ENCODE assay signal across 1 cellular context in the genomic region with DNA sequence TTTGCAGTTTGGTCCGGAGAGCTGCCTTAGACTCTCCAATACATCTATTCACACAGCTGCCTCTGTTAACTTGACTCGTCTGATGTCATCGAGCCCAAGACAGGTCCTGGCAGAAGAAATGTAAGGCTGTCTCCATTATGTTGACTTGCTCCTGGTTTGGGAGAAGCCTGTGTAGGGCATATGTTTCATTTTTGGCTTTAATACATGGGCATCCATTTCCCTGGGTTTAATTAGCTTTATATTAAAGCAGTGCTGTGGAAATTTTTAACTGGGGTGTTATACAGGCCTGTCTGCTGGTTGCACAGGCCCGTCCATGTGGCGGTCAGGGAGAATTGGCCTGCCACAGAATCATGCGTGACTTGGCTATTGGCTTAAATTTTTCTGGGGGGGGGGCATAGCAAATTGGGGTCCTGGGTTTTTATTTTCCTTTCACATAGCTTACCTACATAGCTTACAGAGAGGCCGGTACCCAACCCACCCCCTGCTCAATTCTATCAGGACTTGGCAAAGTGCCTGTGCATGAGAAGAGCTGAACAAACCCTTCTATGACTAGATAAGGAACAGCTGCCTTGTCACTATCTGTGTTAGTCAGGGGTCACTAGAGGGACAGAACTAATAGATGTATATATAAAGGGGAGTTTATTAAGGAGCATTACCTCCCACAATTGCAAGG.
A peak's percentile ranks its signal among the peaks of the same experiment; 100 is the strongest.
TF ChIP-seq lines count a peak whose summit lies in the region.

No MANE protein-coding gene starts in this region.

TF ChIP-seq in K562, 482 proteins besides CTCF, POLR2A, EP300 and RAD21 (continued from another document and continues in another):
- TF ChIP-seq, protein P1, sequence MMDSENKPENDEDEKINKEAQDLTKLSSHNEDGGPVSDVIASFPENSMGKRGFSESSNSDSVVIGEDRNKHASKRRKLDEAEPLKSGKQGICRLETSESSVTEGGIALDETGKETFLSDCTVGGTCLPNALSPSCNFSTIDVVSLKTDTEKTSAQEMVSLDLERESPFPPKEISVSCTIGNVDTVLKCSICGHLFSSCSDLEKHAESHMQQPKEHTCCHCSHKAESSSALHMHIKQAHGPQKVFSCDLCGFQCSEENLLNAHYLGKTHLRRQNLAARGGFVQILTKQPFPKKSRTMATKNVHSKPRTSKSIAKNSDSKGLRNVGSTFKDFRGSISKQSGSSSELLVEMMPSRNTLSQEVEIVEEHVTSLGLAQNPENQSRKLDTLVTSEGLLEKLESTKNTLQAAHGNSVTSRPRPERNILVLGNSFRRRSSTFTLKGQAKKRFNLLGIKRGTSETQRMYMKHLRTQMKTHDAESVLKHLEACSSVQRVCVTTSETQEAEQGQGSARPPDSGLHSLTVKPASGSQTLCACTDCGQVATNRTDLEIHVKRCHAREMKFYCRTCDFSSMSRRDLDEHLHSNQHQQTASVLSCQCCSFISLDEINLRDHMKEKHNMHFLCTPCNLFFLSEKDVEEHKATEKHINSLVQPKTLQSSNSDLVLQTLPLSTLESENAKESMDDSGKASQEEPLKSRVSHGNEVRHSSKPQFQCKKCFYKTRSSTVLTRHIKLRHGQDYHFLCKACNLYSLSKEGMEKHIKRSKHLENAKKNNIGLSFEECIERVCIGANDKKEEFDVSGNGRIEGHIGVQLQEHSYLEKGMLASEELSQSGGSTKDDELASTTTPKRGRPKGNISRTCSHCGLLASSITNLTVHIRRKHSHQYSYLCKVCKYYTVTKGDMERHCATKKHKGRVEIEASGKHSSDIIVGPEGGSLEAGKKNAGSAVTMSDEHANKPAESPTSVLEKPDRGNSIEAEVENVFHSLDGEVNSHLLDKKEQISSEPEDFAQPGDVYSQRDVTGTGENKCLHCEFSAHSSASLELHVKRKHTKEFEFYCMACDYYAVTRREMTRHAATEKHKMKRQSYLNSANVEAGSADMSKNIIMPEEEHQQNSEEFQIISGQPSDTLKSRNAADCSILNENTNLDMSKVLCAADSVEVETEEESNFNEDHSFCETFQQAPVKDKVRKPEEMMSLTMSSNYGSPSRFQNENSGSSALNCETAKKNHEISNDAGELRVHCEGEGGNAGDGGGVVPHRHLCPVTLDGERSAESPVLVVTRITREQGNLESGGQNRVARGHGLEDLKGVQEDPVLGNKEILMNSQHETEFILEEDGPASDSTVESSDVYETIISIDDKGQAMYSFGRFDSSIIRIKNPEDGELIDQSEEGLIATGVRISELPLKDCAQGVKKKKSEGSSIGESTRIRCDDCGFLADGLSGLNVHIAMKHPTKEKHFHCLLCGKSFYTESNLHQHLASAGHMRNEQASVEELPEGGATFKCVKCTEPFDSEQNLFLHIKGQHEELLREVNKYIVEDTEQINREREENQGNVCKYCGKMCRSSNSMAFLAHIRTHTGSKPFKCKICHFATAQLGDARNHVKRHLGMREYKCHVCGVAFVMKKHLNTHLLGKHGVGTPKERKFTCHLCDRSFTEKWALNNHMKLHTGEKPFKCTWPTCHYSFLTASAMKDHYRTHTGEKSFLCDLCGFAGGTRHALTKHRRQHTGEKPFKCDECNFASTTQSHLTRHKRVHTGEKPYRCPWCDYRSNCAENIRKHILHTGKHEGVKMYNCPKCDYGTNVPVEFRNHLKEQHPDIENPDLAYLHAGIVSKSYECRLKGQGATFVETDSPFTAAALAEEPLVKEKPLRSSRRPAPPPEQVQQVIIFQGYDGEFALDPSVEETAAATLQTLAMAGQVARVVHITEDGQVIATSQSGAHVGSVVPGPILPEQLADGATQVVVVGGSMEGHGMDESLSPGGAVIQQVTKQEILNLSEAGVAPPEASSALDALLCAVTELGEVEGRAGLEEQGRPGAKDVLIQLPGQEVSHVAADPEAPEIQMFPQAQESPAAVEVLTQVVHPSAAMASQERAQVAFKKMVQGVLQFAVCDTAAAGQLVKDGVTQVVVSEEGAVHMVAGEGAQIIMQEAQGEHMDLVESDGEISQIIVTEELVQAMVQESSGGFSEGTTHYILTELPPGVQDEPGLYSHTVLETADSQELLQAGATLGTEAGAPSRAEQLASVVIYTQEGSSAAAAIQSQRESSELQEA (IDR thresholded peaks at IDR 0.05; ENCODE audit: low read depth): no peak
- TF ChIP-seq ZNF583 (CRISPR knock-in tag; IDR thresholded peaks at IDR 0.05): no peak
- TF ChIP-seq ELF2 (CRISPR knock-in tag; IDR thresholded peaks at IDR 0.05): peak; percentile 42; the same call in 1 of the 2 replicates
- no peak for TF ChIP-seq PHF20 (IDR thresholded peaks at IDR 0.05; ENCODE audit: partially characterized antibody)
- TF ChIP-seq ZNF584 (CRISPR knock-in tag; IDR thresholded peaks at IDR 0.05; ENCODE audit: low read depth): peak; percentile 74; the same call in 1 of the 2 replicates
- TF ChIP-seq MCM5 (IDR thresholded peaks at IDR 0.05; ENCODE audit: low read depth): no peak
- TF ChIP-seq POLR3A (IDR thresholded peaks at IDR 0.05; ENCODE audit: borderline replicate concordance, extremely low read depth, insufficient read depth, insufficient read length): no peak
- TF ChIP-seq HOXB6 (CRISPR knock-in tag; IDR thresholded peaks at IDR 0.05; ENCODE audit: borderline replicate concordance): no peak
- TF ChIP-seq ZNF695 (CRISPR knock-in tag; IDR thresholded peaks at IDR 0.05): no peak
- no peak for TF ChIP-seq CBFB (CRISPR knock-in tag; IDR thresholded peaks at IDR 0.05)
- TF ChIP-seq, protein P2, sequence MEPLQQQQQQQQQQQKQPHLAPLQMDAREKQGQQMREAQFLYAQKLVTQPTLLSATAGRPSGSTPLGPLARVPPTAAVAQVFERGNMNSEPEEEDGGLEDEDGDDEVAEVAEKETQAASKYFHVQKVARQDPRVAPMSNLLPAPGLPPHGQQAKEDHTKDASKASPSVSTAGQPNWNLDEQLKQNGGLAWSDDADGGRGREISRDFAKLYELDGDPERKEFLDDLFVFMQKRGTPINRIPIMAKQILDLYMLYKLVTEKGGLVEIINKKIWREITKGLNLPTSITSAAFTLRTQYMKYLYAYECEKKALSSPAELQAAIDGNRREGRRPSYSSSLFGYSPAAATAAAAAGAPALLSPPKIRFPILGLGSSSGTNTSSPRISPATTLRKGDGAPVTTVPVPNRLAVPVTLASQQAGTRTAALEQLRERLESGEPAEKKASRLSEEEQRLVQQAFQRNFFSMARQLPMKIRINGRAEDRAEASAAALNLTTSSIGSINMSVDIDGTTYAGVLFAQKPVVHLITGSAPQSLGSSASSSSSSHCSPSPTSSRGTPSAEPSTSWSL (CRISPR knock-in tag; IDR thresholded peaks at IDR 0.05; ENCODE audit: borderline replicate concordance): no peak
- TF ChIP-seq ZKSCAN1 (IDR thresholded peaks at IDR 0.05; ENCODE audit: low read depth, low read length): no peak
- TF ChIP-seq CC2D1A (IDR thresholded peaks at IDR 0.05): no peak
- TF ChIP-seq FOXM1 (IDR thresholded peaks at IDR 0.05; ENCODE audit: low read depth): no peak
- no peak for TF ChIP-seq FOXM1 (CRISPR knock-in tag; IDR thresholded peaks at IDR 0.05; ENCODE audit: low read depth)
- no peak for TF ChIP-seq NELFE (IDR thresholded peaks at IDR 0.05; ENCODE audit: insufficient read depth, insufficient read length)
- TF ChIP-seq, protein P3, sequence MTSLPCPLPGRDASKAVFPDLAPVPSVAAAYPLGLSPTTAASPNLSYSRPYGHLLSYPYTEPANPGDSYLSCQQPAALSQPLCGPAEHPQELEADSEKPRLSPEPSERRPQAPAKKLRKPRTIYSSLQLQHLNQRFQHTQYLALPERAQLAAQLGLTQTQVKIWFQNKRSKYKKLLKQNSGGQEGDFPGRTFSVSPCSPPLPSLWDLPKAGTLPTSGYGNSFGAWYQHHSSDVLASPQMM (CRISPR knock-in tag; IDR thresholded peaks at IDR 0.05): no peak
- no peak for TF ChIP-seq XRCC3 (IDR thresholded peaks at IDR 0.05)
- no peak for TF ChIP-seq ZC3H11A (IDR thresholded peaks at IDR 0.05; ENCODE audit: low read depth, low read length)
- TF ChIP-seq EP400 (IDR thresholded peaks at IDR 0.05): peak; percentile 59
- no peak for TF ChIP-seq CEBPG (CRISPR knock-in tag; IDR thresholded peaks at IDR 0.05)
- no peak for TF ChIP-seq CEBPG (tag; conservative IDR thresholded peaks at IDR 0.05 in 1 of 2, IDR thresholded peaks at IDR 0.05 in 1 of 2)
- TF ChIP-seq, protein P4, sequence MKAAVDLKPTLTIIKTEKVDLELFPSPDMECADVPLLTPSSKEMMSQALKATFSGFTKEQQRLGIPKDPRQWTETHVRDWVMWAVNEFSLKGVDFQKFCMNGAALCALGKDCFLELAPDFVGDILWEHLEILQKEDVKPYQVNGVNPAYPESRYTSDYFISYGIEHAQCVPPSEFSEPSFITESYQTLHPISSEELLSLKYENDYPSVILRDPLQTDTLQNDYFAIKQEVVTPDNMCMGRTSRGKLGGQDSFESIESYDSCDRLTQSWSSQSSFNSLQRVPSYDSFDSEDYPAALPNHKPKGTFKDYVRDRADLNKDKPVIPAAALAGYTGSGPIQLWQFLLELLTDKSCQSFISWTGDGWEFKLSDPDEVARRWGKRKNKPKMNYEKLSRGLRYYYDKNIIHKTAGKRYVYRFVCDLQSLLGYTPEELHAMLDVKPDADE (conservative IDR thresholded peaks at IDR 0.05; ENCODE audit: control insufficient read depth, low read depth, low read length): no peak
- no peak for TF ChIP-seq PRMT5 (CRISPR knock-in tag; IDR thresholded peaks at IDR 0.05)
- no peak for TF ChIP-seq CCNT2 (IDR thresholded peaks at IDR 0.05; ENCODE audit: borderline replicate concordance, extremely low read depth, insufficient read length, low read depth, low read length)
- no peak for TF ChIP-seq NEUROD1 (IDR thresholded peaks at IDR 0.05; ENCODE audit: borderline replicate concordance, low read depth, low read length, partially characterized antibody)
- TF ChIP-seq FOS (IDR thresholded peaks at IDR 0.05; ENCODE audit: extremely low read depth, insufficient read length): no peak
- TF ChIP-seq MBD2 (IDR thresholded peaks at IDR 0.05; ENCODE audit: borderline replicate concordance, low read depth): no peak
- no peak for TF ChIP-seq TCF7 (IDR thresholded peaks at IDR 0.05; ENCODE audit: borderline replicate concordance)
- no peak for TF ChIP-seq RBM15 (IDR thresholded peaks at IDR 0.05; ENCODE audit: insufficient read depth, low read length)
- no peak for TF ChIP-seq POLR2B (IDR thresholded peaks at IDR 0.05; ENCODE audit: low read depth, partially characterized antibody)
- no peak for TF ChIP-seq PURB (CRISPR knock-in tag; IDR thresholded peaks at IDR 0.05; ENCODE audit: low read depth)
- TF ChIP-seq DIDO1 (tag; IDR thresholded peaks at IDR 0.05; ENCODE audit: low read depth): no peak
- no peak for TF ChIP-seq KLF6 (CRISPR knock-in tag; IDR thresholded peaks at IDR 0.05; ENCODE audit: borderline replicate concordance)
- no peak for TF ChIP-seq EHMT2 (IDR thresholded peaks at IDR 0.05)
- TF ChIP-seq TAL1 (IDR thresholded peaks at IDR 0.05): peak; percentile 42
- no peak for TF ChIP-seq BDP1 (IDR thresholded peaks at IDR 0.05; ENCODE audit: insufficient read depth, insufficient read length)
- TF ChIP-seq, protein P5, sequence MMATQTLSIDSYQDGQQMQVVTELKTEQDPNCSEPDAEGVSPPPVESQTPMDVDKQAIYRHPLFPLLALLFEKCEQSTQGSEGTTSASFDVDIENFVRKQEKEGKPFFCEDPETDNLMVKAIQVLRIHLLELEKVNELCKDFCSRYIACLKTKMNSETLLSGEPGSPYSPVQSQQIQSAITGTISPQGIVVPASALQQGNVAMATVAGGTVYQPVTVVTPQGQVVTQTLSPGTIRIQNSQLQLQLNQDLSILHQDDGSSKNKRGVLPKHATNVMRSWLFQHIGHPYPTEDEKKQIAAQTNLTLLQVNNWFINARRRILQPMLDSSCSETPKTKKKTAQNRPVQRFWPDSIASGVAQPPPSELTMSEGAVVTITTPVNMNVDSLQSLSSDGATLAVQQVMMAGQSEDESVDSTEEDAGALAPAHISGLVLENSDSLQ (IDR thresholded peaks at IDR 0.05): no peak
- TF ChIP-seq NR2C1 (IDR thresholded peaks at IDR 0.05): no peak
- no peak; the same call in 1 of the 2 replicates for TF ChIP-seq NR2C1 (tag; IDR thresholded peaks at IDR 0.05)
- TF ChIP-seq ETV1 (tag; conservative IDR thresholded peaks at IDR 0.05; ENCODE audit: low read depth): 0 out of 2 replicates have a peak, but pooled peaks have one; percentile 7
- peak in 1 of 2 experiments; percentile 9; a peak in 1 of 4 replicates for TF ChIP-seq NRF1 (conservative IDR thresholded peaks at IDR 0.05 in 1 of 2, IDR thresholded peaks at IDR 0.05 in 1 of 2)
- no peak for TF ChIP-seq ZNF699 (CRISPR knock-in tag; IDR thresholded peaks at IDR 0.05; ENCODE audit: insufficient replicate concordance)
- no peak for TF ChIP-seq RHOXF2B (CRISPR knock-in tag; conservative IDR thresholded peaks at IDR 0.05)
- TF ChIP-seq GATA2 (CRISPR knock-in tag; IDR thresholded peaks at IDR 0.05): peak; percentile 21; the same call in 1 of the 2 replicates
- no peak for TF ChIP-seq ZNF717 (CRISPR knock-in tag; IDR thresholded peaks at IDR 0.05)
- TF ChIP-seq, protein P6, sequence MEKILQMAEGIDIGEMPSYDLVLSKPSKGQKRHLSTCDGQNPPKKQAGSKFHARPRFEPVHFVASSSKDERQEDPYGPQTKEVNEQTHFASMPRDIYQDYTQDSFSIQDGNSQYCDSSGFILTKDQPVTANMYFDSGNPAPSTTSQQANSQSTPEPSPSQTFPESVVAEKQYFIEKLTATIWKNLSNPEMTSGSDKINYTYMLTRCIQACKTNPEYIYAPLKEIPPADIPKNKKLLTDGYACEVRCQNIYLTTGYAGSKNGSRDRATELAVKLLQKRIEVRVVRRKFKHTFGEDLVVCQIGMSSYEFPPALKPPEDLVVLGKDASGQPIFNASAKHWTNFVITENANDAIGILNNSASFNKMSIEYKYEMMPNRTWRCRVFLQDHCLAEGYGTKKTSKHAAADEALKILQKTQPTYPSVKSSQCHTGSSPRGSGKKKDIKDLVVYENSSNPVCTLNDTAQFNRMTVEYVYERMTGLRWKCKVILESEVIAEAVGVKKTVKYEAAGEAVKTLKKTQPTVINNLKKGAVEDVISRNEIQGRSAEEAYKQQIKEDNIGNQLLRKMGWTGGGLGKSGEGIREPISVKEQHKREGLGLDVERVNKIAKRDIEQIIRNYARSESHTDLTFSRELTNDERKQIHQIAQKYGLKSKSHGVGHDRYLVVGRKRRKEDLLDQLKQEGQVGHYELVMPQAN (IDR thresholded peaks at IDR 0.05; ENCODE audit: borderline replicate concordance): no peak
- TF ChIP-seq MAFK (IDR thresholded peaks at IDR 0.05; ENCODE audit: low read length): no peak
- 0 out of 2 replicates have a peak, but pooled peaks have one; percentile 6 for TF ChIP-seq ZNF79 (CRISPR knock-in tag; IDR thresholded peaks at IDR 0.05; ENCODE audit: low read depth)
- TF ChIP-seq, protein P7, sequence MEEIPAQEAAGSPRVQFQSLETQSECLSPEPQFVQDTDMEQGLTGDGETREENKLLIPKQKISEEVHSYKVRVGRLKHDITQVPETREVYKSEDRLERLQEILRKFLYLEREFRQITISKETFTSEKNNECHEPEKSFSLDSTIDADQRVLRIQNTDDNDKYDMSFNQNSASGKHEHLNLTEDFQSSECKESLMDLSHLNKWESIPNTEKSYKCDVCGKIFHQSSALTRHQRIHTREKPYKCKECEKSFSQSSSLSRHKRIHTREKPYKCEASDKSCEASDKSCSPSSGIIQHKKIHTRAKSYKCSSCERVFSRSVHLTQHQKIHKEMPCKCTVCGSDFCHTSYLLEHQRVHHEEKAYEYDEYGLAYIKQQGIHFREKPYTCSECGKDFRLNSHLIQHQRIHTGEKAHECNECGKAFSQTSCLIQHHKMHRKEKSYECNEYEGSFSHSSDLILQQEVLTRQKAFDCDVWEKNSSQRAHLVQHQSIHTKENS (CRISPR knock-in tag; IDR thresholded peaks at IDR 0.05): no peak
- TF ChIP-seq U2AF2 (optimal IDR thresholded peaks at IDR 0.05; ENCODE audit: low read depth, low read length): no peak
- no peak for TF ChIP-seq NR1H2 (CRISPR knock-in tag; IDR thresholded peaks at IDR 0.05)
- no peak for TF ChIP-seq CBX3 (IDR thresholded peaks at IDR 0.05; ENCODE audit: borderline replicate concordance in 1 of 2, low read length in 2 of 2)
